ENCODE assay signal across 25 cellular contexts in genomic region chr3:24034464-24034863, GRCh38.
"Had no signal": no experiment of that assay in that cellular context is flagged by ENCODE, and none has a peak within 500 bp of the region (broad histone marks: within the 10 kb centered on the region; RNA-seq: fewer than 3 reads in every experiment).

No MANE protein-coding gene starts in this region.

- DNase-seq: cortex of kidney; effector memory CD8-positive, alpha-beta T cell; erythroblast; esophagus squamous epithelium; hypothalamus; kidney; left lung; mesenchymal stem cell; naive thymus-derived CD4-positive, alpha-beta T cell; nucleus accumbens; ovary; posterior cingulate gyrus; psoas muscle; right cardiac atrium; sigmoid colon; stimulated activated CD4-positive, alpha-beta T cell treated with anti-CD3 and anti-CD28 coated beads, Interleukin-2, amount 100 ng/mL, for 24 hours; stimulated activated CD4-positive, alpha-beta T cell treated with anti-CD3 and anti-CD28 coated beads, Interleukin-4, amount 100 ng/mL, for 24 hours; stimulated activated naive CD4-positive, alpha-beta T cell treated with Interleukin-2 at 50 U/mL for 16 hours; stomach; thyroid gland; trophoblast cell had no signal

- H3K36me3 ChIP-seq: esophagus squamous epithelium, left lung, ovary, sigmoid colon, stomach, thyroid gland, vagina had no signal

- H3K9me3 Mint-ChIP-seq: effector memory CD8-positive, alpha-beta T cell; stimulated activated effector memory CD8-positive, alpha-beta T cell treated with anti-CD3 and anti-CD28 coated beads, Interleukin-12 subunit alpha, Interleukin-12 subunit beta, amount 100 ng/mL, for 72 hours had no signal

- H3K36me3 Mint-ChIP-seq: mesothelial cell of epicardium; naive thymus-derived CD4-positive, alpha-beta T cell; stimulated activated effector memory CD8-positive, alpha-beta T cell treated with anti-CD3 and anti-CD28 coated beads, Interleukin-12 subunit alpha, Interleukin-12 subunit beta, amount 100 ng/mL, for 72 hours had no signal

- H3K27ac Mint-ChIP-seq: effector memory CD8-positive, alpha-beta T cell; mesothelial cell of epicardium; naive thymus-derived CD4-positive, alpha-beta T cell; nephron; stimulated activated effector memory CD8-positive, alpha-beta T cell treated with anti-CD3 and anti-CD28 coated beads, Interleukin-12 subunit alpha, Interleukin-12 subunit beta, amount 100 ng/mL, for 72 hours had no signal

- H3K27me3 Mint-ChIP-seq: effector memory CD8-positive, alpha-beta T cell had no signal

- H3K4me1 Mint-ChIP-seq: nephron; stimulated activated effector memory CD8-positive, alpha-beta T cell treated with anti-CD3 and anti-CD28 coated beads, Interleukin-12 subunit alpha, Interleukin-12 subunit beta, amount 100 ng/mL, for 72 hours had no signal

- H3K27me3 ChIP-seq: esophagus squamous epithelium, left lung, ovary, sigmoid colon, stomach, thyroid gland, vagina had no signal

- ATAC-seq: effector memory CD8-positive, alpha-beta T cell; left lung; naive thymus-derived CD4-positive, alpha-beta T cell; psoas muscle; right cardiac atrium; stimulated activated effector memory CD8-positive, alpha-beta T cell treated with anti-CD3 and anti-CD28 coated beads, Interleukin-12 subunit alpha, Interleukin-12 subunit beta, amount 100 ng/mL, for 72 hours had no signal

- H3K4me1 ChIP-seq: left lung, psoas muscle, sigmoid colon, stomach, vagina had no signal

- H3K4me3 ChIP-seq: esophagus squamous epithelium, left lung, ovary, psoas muscle, sigmoid colon, stomach, thyroid gland, vagina had no signal

- H3K4me3 Mint-ChIP-seq: effector memory CD8-positive, alpha-beta T cell; mesothelial cell of epicardium; naive thymus-derived CD4-positive, alpha-beta T cell; nephron; stimulated activated effector memory CD8-positive, alpha-beta T cell treated with anti-CD3 and anti-CD28 coated beads, Interleukin-12 subunit alpha, Interleukin-12 subunit beta, amount 100 ng/mL, for 72 hours had no signal

- H3K9me3 ChIP-seq: ovary, psoas muscle, sigmoid colon, thyroid gland, vagina had no signal

- H3K27ac ChIP-seq: esophagus squamous epithelium, left lung, ovary, psoas muscle, sigmoid colon, stomach, thyroid gland, vagina had no signal
